ENCODE assay signal across 23 cellular contexts in genomic region chr12:127830730-127831129, GRCh38.
"Had no signal": no experiment of that assay in that cellular context is flagged by ENCODE, and none has a peak within 500 bp of the region (broad histone marks: within the 10 kb centered on the region; RNA-seq: fewer than 3 reads in every experiment).

No MANE protein-coding gene starts in this region.

- H3K4me3 ChIP-seq: left lung, lung, mucosa of descending colon, ovary, right atrium auricular region, right lobe of liver, smooth muscle cell, testis, thyroid gland, transverse colon, upper lobe of left lung had no signal

- FAIRE-seq: islet of Langerhans, kidney, urothelium cell line had no signal

- H3K4me1 ChIP-seq: left lung, right atrium auricular region, right lobe of liver, testis, thyroid gland, transverse colon had no signal

- H3K4me2 ChIP-seq: smooth muscle cell had no signal

- H3K36me3 ChIP-seq: left lung, ovary, right atrium auricular region, right lobe of liver, thyroid gland, transverse colon, upper lobe of left lung had no signal

- H3K27ac ChIP-seq: left lung, ovary, right atrium auricular region, right lobe of liver, thyroid gland, transverse colon, upper lobe of left lung had no signal

- H3K9me3 ChIP-seq: mucosa of descending colon, ovary, right atrium auricular region, right lobe of liver, testis, thyroid gland, transverse colon, upper lobe of left lung had no signal

- DNase-seq: immature natural killer cell; kidney; left colon; left lung; mucosa of descending colon; naive thymus-derived CD4-positive, alpha-beta T cell; ovary; right lobe of liver; stimulated activated CD4-positive, alpha-beta T cell treated with anti-CD3 and anti-CD28 coated beads, Interleukin-1b, Interleukin-23, amount 100 ng/mL, for 48 hours; stimulated activated CD4-positive, alpha-beta T cell treated with anti-CD3 and anti-CD28 coated beads, Interleukin-2, amount 100 ng/mL, for 48 hours; stimulated activated CD4-positive, alpha-beta T cell treated with anti-CD3 and anti-CD28 coated beads, Interleukin-4, amount 100 ng/mL, for 4 hours; stimulated activated CD8-positive, alpha-beta memory T cell treated with anti-CD3 and anti-CD28 coated beads, Interleukin-4, amount 100 ng/mL, for 48 hours; stimulated activated naive CD4-positive, alpha-beta T cell treated with Interleukin-2 at 50 U/mL for 16 hours; stimulated activated naive CD8-positive, alpha-beta T cell treated with anti-CD3 and anti-CD28 coated beads, Interleukin-15, amount 100 ng/mL, for 72 hours; testis; thyroid gland; transverse colon; upper lobe of left lung had no signal

- H3K27me3 ChIP-seq: left lung, ovary, right atrium auricular region, right lobe of liver, testis, thyroid gland, transverse colon, upper lobe of left lung had no signal
